ENCODE assay signal across 8 cellular contexts in the genomic region with DNA sequence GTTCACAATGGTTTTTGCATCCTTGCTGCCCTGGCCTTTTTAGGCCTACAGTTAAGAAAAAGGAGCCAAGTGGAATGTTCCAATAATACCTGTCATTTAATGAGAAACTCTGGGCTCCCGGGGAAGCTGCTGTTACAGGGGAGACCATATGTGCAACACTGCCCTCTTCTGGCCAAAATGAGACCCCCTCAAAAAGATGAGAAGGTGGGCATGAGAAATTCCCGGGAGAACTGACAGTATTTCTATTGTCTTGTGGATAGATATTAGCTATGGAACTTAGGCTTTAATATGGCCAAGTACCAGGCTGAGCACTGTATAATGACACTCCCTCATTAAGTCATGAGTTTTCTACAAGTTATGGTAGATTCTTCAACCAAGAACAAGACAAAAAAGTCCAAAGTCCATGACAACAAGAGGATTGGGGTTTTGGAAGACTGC.
DNase-seq lines count a peak whose midpoint lies in the region; ATAC-seq and TF ChIP-seq lines count a peak whose summit lies in the region.

No MANE protein-coding gene starts in this region.

- H3K27ac ChIP-seq in cardiac muscle cell, result no peak overlapping the region
- peak overlapping the region in 11 of 59 donors; percentile 2 to 84 (median 52) for H3K27ac ChIP-seq in dorsolateral prefrontal cortex
- no peak overlapping the region for H3K27ac ChIP-seq in suprapubic skin

- H3K36me3 ChIP-seq in cardiac muscle cell, result no peaks in the 10 kb centered on the region
- H3K36me3 ChIP-seq in suprapubic skin, result peaks cover 2% of the 10 kb centered on the region

- H3K4me3 ChIP-seq in cardiac muscle cell, result no peak overlapping the region
- H3K4me3 ChIP-seq in WI38 (ENCODE audit: low read depth, low read length), result no peak overlapping the region
- H3K4me3 ChIP-seq in dorsolateral prefrontal cortex, result no peak overlapping the region
- H3K4me3 ChIP-seq in suprapubic skin, result no peak overlapping the region

- TF ChIP-seq EP300 in suprapubic skin (IDR thresholded peaks at IDR 0.05), result no peak

- 25% methylated on average over 2 of the region's 2 CpGs for WGBS in suprapubic skin

- ATAC-seq in Right ventricle myocardium superior (ENCODE audit: poor library complexity) (no peak), HG02870 (IDR thresholded peaks at IDR 0.05; ENCODE audit: unreplicated experiment) (no peak)

- H3K27me3 ChIP-seq in cardiac muscle cell, result no peaks in the 10 kb centered on the region
- no peaks in the 10 kb centered on the region for H3K27me3 ChIP-seq in dorsolateral prefrontal cortex
- no peaks in the 10 kb centered on the region for H3K27me3 ChIP-seq in suprapubic skin

- DNase-seq in cardiac muscle cell (ENCODE audit: low read depth in 1 of 2, low spot score in 1 of 2), result peak; percentile 79 to 86
- DNase-seq in Right ventricle myocardium superior, result no peak
- peak; percentile 21 for DNase-seq in NCI-H128 (lab: John Stamatoyannopoulos, UW; ENCODE audit: unreplicated experiment)
- peak in 4 of 10 donors; percentile 51 to 75 (median 61) for DNase-seq in dorsolateral prefrontal cortex
- DNase-seq in middle frontal gyrus (ENCODE audit: extremely low spot score, low spot score), result peak; percentile 31
- no peak for DNase-seq in suprapubic skin (ENCODE audit: low spot score in 2 of 2)

- TF ChIP-seq CTCF in cardiac muscle cell (IDR thresholded peaks at IDR 0.05; ENCODE audit: low read depth, low read length) (peak; percentile 77), WI38 (IDR thresholded peaks at IDR 0.05; ENCODE audit: low read depth, low read length) (peak; percentile 45), dorsolateral prefrontal cortex (IDR thresholded peaks at IDR 0.05 in 54 of 56, conservative IDR thresholded peaks at IDR 0.05 in 2 of 56; ENCODE audit: low read depth in 1 of 56, partially characterized antibody in 56 of 56) (peak; percentile 48 to 84 (median 76)), suprapubic skin (IDR thresholded peaks at IDR 0.05) (peak; percentile 42 to 57)

- no peaks in the 10 kb centered on the region for H3K4me1 ChIP-seq in cardiac muscle cell (ENCODE audit: low read depth)
- peaks cover 16% of the 10 kb centered on the region for H3K4me1 ChIP-seq in suprapubic skin

- intact Hi-C loops in Right ventricle myocardium superior (cut with DNase I) (loop anchor here (10.0 kb wide), 3 partner anchors 117 to 637 kb away; no protein-coding TSS in a partner anchor), dorsolateral prefrontal cortex (cut with DNase I) (loop anchor here in 1 of 2 donors (5.0 to 10.0 kb wide), 3 partner anchors 170 to 637 kb away; no protein-coding TSS in a partner anchor)

- H3K9me3 ChIP-seq in cardiac muscle cell (ENCODE audit: low read depth) (no peaks in the 10 kb centered on the region), suprapubic skin (no peaks in the 10 kb centered on the region)

- TF ChIP-seq POLR2A in suprapubic skin (IDR thresholded peaks at IDR 0.05), result no peak

Comparison
In these comparisons a context has a peak if more than half of its experiments do, and no peak if none do; other contexts are left out.
1. DNase-seq: peak in cardiac muscle cell (2 of 2), NCI-H128 (single experiment) and middle frontal gyrus (single experiment); none in Right ventricle myocardium superior (single experiment) and suprapubic skin (0 of 2).
2. Peak in every context shown above with its lines, with median percentiles within 50 percentile points of each other: CTCF ChIP-seq.